Comparison of ENCODE assay signal across 8 cellular contexts in the genomic region with DNA sequence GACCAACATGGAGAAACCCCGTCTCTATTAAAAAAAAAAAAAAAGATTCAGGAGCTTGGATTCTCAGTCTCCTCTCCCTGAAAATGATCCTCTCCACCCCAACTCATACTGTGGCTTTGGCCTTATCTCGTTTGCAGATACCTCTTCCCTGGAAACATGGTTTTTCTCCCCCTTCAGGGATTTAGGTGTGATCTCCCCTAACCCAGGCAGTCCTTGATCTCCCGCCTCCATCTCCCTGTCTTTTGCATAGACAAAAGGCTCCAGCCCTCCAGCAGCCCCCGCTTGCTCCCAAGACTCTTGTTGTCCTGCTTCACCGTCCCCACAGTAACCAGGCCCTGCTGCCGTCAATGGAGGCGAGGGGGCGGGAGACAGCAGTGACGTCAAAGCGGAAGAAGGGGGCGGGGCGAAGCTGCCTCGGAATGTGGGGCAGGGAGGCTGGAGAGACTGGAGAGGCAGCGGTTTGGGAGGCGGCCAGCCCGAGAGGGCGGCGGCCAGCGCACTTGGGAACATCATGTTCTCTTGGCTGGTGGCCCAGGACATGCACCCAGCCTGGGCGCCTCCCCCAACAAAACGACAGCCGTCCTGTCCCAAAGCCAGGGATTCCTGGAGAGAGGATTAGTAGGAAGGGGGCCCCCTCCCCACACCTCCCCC. TPM values are rescaled to one million over a fixed set of nuclear protein-coding genes. Genes with fewer than 3 reads are reported as not detected.
DNase-seq lines count a peak whose midpoint lies in the region; ATAC-seq and TF ChIP-seq lines count a peak whose summit lies in the region.

No MANE protein-coding gene starts in this region.

- H3K36me3 ChIP-seq in BE2C, result peaks cover 9% of the 10 kb centered on the region

- peak overlapping the region in 1 of 10 donors; percentile 98 for H3K27ac Mint-ChIP-seq in naive thymus-derived CD8-positive, alpha-beta T cell

- H3K27me3 Mint-ChIP-seq in naive thymus-derived CD8-positive, alpha-beta T cell, result peaks cover 0 to 2% (median 0%) of the 10 kb centered on the region in 5 donors

- TF ChIP-seq CTCF in BE2C (IDR thresholded peaks at IDR 0.05; ENCODE audit: low read depth, low read length), result no peak
- no peak for TF ChIP-seq CTCF in HL-60 (IDR thresholded peaks at IDR 0.05; ENCODE audit: insufficient read depth, low read length)
- TF ChIP-seq CTCF in RWPE1 (conservative IDR thresholded peaks at IDR 0.05; ENCODE audit: low read depth), result no peak

- peaks cover 9 to 65% (median 52%) of the 10 kb centered on the region in 4 donors for H3K4me1 Mint-ChIP-seq in naive thymus-derived CD8-positive, alpha-beta T cell

- peak overlapping the region; percentile 11; the same call in 1 of the 2 replicates for H3K4me3 ChIP-seq in BE2C (ENCODE audit: low read depth, low read length)
- no peak overlapping the region for H3K4me3 ChIP-seq in HL-60 (replicated peaks; ENCODE audit: insufficient read depth, low read length)

- POLR2A ChIA-PET in RWPE1 (lab: Yijun Ruan, JAX; ENCODE audit: low non-redundant PET), result interaction anchor here (1.0 to 1.4 kb wide), 2 partner anchors 14 to 19 kb away, joined by 3 to 5 read pairs; no protein-coding TSS in a partner anchor
- POLR2A ChIA-PET in naive thymus-derived CD8-positive, alpha-beta T cell (lab: Charles Lee), result interaction anchor here (0.6 to 41.9 kb wide), 12 partner anchors 8 to 147 kb away, joined by 3 to 1171 read pairs (median 6); a partner anchor contains a TSS

- H3K4me1 ChIP-seq in BE2C, result peaks cover 9% of the 10 kb centered on the region; the same call in 1 of the 2 replicates

- no peak overlapping the region for H3K4me3 Mint-ChIP-seq in naive thymus-derived CD8-positive, alpha-beta T cell

- H3K9me3 Mint-ChIP-seq in naive thymus-derived CD8-positive, alpha-beta T cell, result peaks cover 0 to 6% (median 0%) of the 10 kb centered on the region in 9 donors

- ATAC-seq in naive thymus-derived CD8-positive, alpha-beta T cell, result peak; percentile 7 to 21
- no peak for ATAC-seq in HG02970 (IDR thresholded peaks at IDR 0.05; ENCODE audit: low FRiP score, unreplicated experiment)

- no peaks in the 10 kb centered on the region for H3K27me3 ChIP-seq in BE2C
- H3K27me3 ChIP-seq in HL-60 (ENCODE audit: insufficient read depth, poor library complexity, severe bottlenecking), result no peaks in the 10 kb centered on the region

- DNase-seq in BE2C (peak; percentile 86), HL-60 (ENCODE audit: low read depth in 1 of 2, low spot score in 1 of 2) (peak; percentile 65 to 81), RWPE1 (ENCODE audit: low spot score) (peak; percentile 92), activated gamma-delta T cell (lab: John Stamatoyannopoulos, UW) (peak; percentile 72), fibroblast of peridontal ligament (ENCODE audit: extremely low read depth) (peak; percentile 99)
- peak; percentile 79 to 99 (median 96) for DNase-seq in naive thymus-derived CD8-positive, alpha-beta T cell
- peak; percentile 69 to 83 for DNase-seq in stimulated activated CD8-positive, alpha-beta memory T cell treated with anti-CD3 and anti-CD28 coated beads, Interleukin-7, amount 100 ng/mL, for 48 hours (ENCODE audit: extremely low read depth in 1 of 2, low read depth in 1 of 2)

- CTCF ChIA-PET in RWPE1 (lab: Yijun Ruan, JAX), result interaction anchor here (0.7 kb wide), 1 partner anchor 15 kb away, joined by 3 read pairs; no protein-coding TSS in a partner anchor

- no peaks in the 10 kb centered on the region for H3K9me3 ChIP-seq in BE2C

- peaks cover 0 to 43% (median 8%) of the 10 kb centered on the region in 3 donors for H3K36me3 Mint-ChIP-seq in naive thymus-derived CD8-positive, alpha-beta T cell

- peak overlapping the region; percentile 61 for H3K27ac ChIP-seq in HL-60 (replicated peaks)
- H3K27ac ChIP-seq in RWPE1, result peak overlapping the region; percentile 98

RNA-seq across cellular contexts. Expression of a gene that starts 1.9 kb away (rescaled TPM):
- polyA plus RNA-seq in BE2C (2012; ENCODE audit: insufficient read depth, insufficient read length, low read depth), result 44.7 TPM
- 100 to 1,000 TPM; 148 to 153 TPM for total RNA-seq in naive thymus-derived CD8-positive, alpha-beta T cell
- 10 to 100 TPM in 2 of 3 donors, 1 to 10 TPM in 1; 6.1 to 11.4 (median 10.7) TPM for polyA plus RNA-seq in naive thymus-derived CD8-positive, alpha-beta T cell

RNA-seq across cellular contexts. Expression of a gene that starts 8.7 kb away (rescaled TPM):
- 31.2 TPM for polyA plus RNA-seq in BE2C (2012; ENCODE audit: insufficient read depth, insufficient read length, low read depth)
- total RNA-seq in naive thymus-derived CD8-positive, alpha-beta T cell, result 100 to 1,000 TPM; 219 to 238 TPM
- 10 to 100 TPM; 50.4 to 84.2 (median 64.4) TPM for polyA plus RNA-seq in naive thymus-derived CD8-positive, alpha-beta T cell

RNA-seq across cellular contexts. Expression of a gene that starts 22.1 kb away (rescaled TPM):
- 1.5 TPM for polyA plus RNA-seq in BE2C (2012; ENCODE audit: insufficient read depth, insufficient read length, low read depth)
- total RNA-seq in naive thymus-derived CD8-positive, alpha-beta T cell, result 10 to 100 TPM; 17.2 to 19.4 TPM
- 10 to 100 TPM; 36.4 to 55.3 (median 41.9) TPM for polyA plus RNA-seq in naive thymus-derived CD8-positive, alpha-beta T cell

RNA-seq across cellular contexts. Expression of a gene that starts 30.2 kb away (rescaled TPM):
- polyA plus RNA-seq in BE2C (2012; ENCODE audit: insufficient read depth, insufficient read length, low read depth), result 4.2 TPM
- total RNA-seq in naive thymus-derived CD8-positive, alpha-beta T cell, result under 1 TPM in 1 of 2 experiments, not detected in 1; 0.30 TPM
- polyA plus RNA-seq in naive thymus-derived CD8-positive, alpha-beta T cell, result not detected

RNA-seq across cellular contexts. Expression of a gene that starts 35.8 kb away (rescaled TPM):
- not detected for polyA plus RNA-seq in BE2C (2012; ENCODE audit: insufficient read depth, insufficient read length, low read depth)
- under 1 TPM; 0.18 to 0.52 TPM for total RNA-seq in naive thymus-derived CD8-positive, alpha-beta T cell
- polyA plus RNA-seq in naive thymus-derived CD8-positive, alpha-beta T cell, result under 1 TPM in 1 of 3 donors, not detected in 2; 0.13 TPM
